Comparison of ENCODE assay signal across 19 cellular contexts in the genomic region with DNA sequence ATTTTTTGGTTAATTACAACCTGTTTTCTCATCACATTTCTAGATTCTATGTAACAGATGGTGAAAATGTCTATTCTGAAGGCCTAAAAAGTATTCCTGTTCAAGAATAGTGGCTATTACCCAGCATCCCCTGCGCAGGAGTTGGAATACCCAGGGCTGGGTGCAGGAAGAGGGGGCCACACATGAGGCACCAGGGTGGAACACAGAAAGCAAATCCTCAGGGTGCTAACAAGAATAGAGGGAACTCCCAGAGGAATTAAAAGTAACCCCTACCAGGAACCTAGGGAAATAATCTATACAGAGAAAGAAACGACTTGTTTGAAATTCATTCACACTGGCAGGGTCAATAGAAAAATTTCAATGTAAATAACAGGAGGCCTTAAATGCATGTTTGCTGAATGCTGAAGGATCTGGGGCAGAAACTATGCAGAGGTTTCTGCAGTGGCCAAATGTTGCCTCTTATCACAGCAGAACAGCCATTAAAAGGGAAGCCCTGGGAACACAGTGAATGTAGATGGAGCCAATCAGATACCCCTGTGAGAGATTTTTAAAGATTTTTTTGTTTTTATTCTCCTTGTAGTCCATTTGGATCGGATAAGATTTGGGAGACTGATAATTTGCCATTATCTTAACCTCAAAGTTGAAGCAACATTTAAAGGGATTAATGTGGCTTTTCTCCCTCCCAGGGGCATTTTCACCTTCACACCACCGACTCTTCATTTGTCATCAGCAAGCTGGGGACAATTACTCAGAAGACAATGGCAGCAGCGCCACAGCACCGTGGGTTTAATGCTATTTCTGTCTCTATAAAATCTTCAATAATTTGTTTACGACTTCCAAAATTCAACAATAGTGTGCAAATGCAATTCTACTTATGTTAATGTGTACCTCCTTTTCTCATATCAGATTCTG.
DNase-seq lines count a peak whose midpoint lies in the region; ATAC-seq and TF ChIP-seq lines count a peak whose summit lies in the region.
"Had no signal": no experiment of that assay in that cellular context is flagged by ENCODE, and none has a peak within 500 bp of the region (broad histone marks: within the 10 kb centered on the region; RNA-seq: fewer than 3 reads in every experiment).

No MANE protein-coding gene starts in this region.

- H3K27me3 ChIP-seq in HUES6 (ENCODE audit: control insufficient read depth, insufficient read depth, low read length), result no peaks in the 10 kb centered on the region
- H3K27me3 ChIP-seq in iPS-18a (ENCODE audit: control insufficient read depth, insufficient read depth, low read length), result no peaks in the 10 kb centered on the region
- H3K27me3 ChIP-seq in upper lobe of right lung, result no peaks in the 10 kb centered on the region
- no peaks in the 10 kb centered on the region for H3K27me3 ChIP-seq in effector memory CD4-positive, alpha-beta T cell (replicated peaks; ENCODE audit: control insufficient read depth, insufficient read depth, low read length, poor library complexity, severe bottlenecking)
- H3K27me3 ChIP-seq: BE2C, brain microvascular endothelial cell, ovary, stomach, tibial nerve had no signal

- TF ChIP-seq CTCF in upper lobe of right lung (IDR thresholded peaks at IDR 0.05), result no peak

- intact Hi-C loops in upper lobe of right lung (cut with DNase I), result no loop called here

- no peak for ATAC-seq in upper lobe of right lung
- ATAC-seq: naive thymus-derived CD4-positive, alpha-beta T cell; right cardiac atrium had no signal

- peaks cover 6% of the 10 kb centered on the region; the same call in 1 of the 2 replicates for H3K9me3 ChIP-seq in HUES6 (ENCODE audit: control insufficient read depth, insufficient read depth, low read depth, low read length)
- H3K9me3 ChIP-seq in iPS-18a (ENCODE audit: control insufficient read depth, low read depth, low read length), result no peaks in the 10 kb centered on the region
- no peaks in the 10 kb centered on the region for H3K9me3 ChIP-seq in upper lobe of right lung
- no peaks in the 10 kb centered on the region for H3K9me3 ChIP-seq in effector memory CD4-positive, alpha-beta T cell (ENCODE audit: control insufficient read depth, low read length)
- H3K9me3 ChIP-seq: BE2C, stomach, tibial nerve had no signal

- peak overlapping the region; percentile 42; the same call in 1 of the 2 replicates for H3K27ac ChIP-seq in HUES6 (ENCODE audit: low read depth, low read length)
- H3K27ac ChIP-seq in iPS-18a (ENCODE audit: low read length), result peak overlapping the region; percentile 54
- no peak overlapping the region for H3K27ac ChIP-seq in upper lobe of right lung
- no peak overlapping the region for H3K27ac ChIP-seq in effector memory CD4-positive, alpha-beta T cell (ENCODE audit: insufficient read depth, low read length, poor library complexity, severe bottlenecking)
- H3K27ac ChIP-seq: brain microvascular endothelial cell, ovary, stomach, tibial nerve, WERI-Rb-1 had no signal

- H3K9ac ChIP-seq in HUES6 (ENCODE audit: low read length), result peak overlapping the region; percentile 1
- H3K9ac ChIP-seq in iPS-18a (ENCODE audit: low read length), result no peak overlapping the region

- no peak overlapping the region for H3K4me3 ChIP-seq in HUES6 (ENCODE audit: low read depth, low read length)
- peak overlapping the region; percentile 23 for H3K4me3 ChIP-seq in iPS-18a (ENCODE audit: low read length)
- no peak overlapping the region for H3K4me3 ChIP-seq in upper lobe of right lung
- H3K4me3 ChIP-seq in effector memory CD4-positive, alpha-beta T cell (ENCODE audit: insufficient read depth, low read depth, low read length, poor library complexity, severe bottlenecking), result no peak overlapping the region
- H3K4me3 ChIP-seq: ovary, stomach, tibial nerve had no signal

- peak; percentile 1 for DNase-seq in CMK (ENCODE audit: low read depth)
- peak; percentile 65 for DNase-seq in NCI-H82 (lab: John Stamatoyannopoulos, UW)
- no peak for DNase-seq in upper lobe of right lung
- DNase-seq in activated CD4-positive, CD25-positive, alpha-beta regulatory T cell treated with anti-CD3 and anti-CD28 coated beads, Interleukin-2, amount 50 U/mL, for 72 hours, result no peak
- no peak for DNase-seq in GOT3 (lab: John Stamatoyannopoulos, UW)
- DNase-seq in effector memory CD4-positive, alpha-beta T cell, result no peak
- DNase-seq: activated CD4-positive, alpha-beta memory T cell treated with anti-CD3 and anti-CD28 coated beads for 36 hours; activated gamma-delta T cell; BE2C; brain microvascular endothelial cell; COR-L47; naive thymus-derived CD4-positive, alpha-beta T cell; ovary; right cardiac atrium; stomach; WERI-Rb-1 had no signal

- H3K4me1 ChIP-seq in HUES6 (ENCODE audit: control insufficient read depth, insufficient read depth, low read length) (peaks cover 35% of the 10 kb centered on the region), iPS-18a (ENCODE audit: control insufficient read depth, low read depth, low read length) (peaks cover 46% of the 10 kb centered on the region), upper lobe of right lung (no peaks in the 10 kb centered on the region)
- H3K4me1 ChIP-seq in effector memory CD4-positive, alpha-beta T cell (ENCODE audit: control insufficient read depth, insufficient read depth, low read length, poor library complexity, severe bottlenecking), result no peaks in the 10 kb centered on the region
- H3K4me1 ChIP-seq: BE2C, stomach, tibial nerve had no signal

- no peaks in the 10 kb centered on the region for H3K36me3 ChIP-seq in HUES6 (ENCODE audit: control insufficient read depth, insufficient read depth, low read length)
- no peaks in the 10 kb centered on the region for H3K36me3 ChIP-seq in iPS-18a (ENCODE audit: control insufficient read depth, low read depth, low read length)
- no peaks in the 10 kb centered on the region for H3K36me3 ChIP-seq in upper lobe of right lung
- H3K36me3 ChIP-seq in effector memory CD4-positive, alpha-beta T cell (ENCODE audit: control insufficient read depth, insufficient read depth, low read length), result no peaks in the 10 kb centered on the region
- H3K36me3 ChIP-seq: BE2C, brain microvascular endothelial cell, ovary, stomach, tibial nerve, WERI-Rb-1 had no signal

Comparison
In these comparisons a context has a peak if more than half of its experiments do, and no peak if none do; other contexts are left out.
1. DNase-seq: peak in CMK (single experiment) and NCI-H82 (single experiment); none in upper lobe of right lung (single experiment), activated CD4-positive, CD25-positive, alpha-beta regulatory T cell treated with anti-CD3 and anti-CD28 coated beads, Interleukin-2, amount 50 U/mL, for 72 hours (single experiment), GOT3 (single experiment) and effector memory CD4-positive, alpha-beta T cell (0 of 3).
2. H3K27ac ChIP-seq: peak in HUES6 (single experiment) and iPS-18a (single experiment); none in upper lobe of right lung (single experiment) and effector memory CD4-positive, alpha-beta T cell (single experiment).